ENCODE assay signal across 14 cellular contexts in the genomic region with DNA sequence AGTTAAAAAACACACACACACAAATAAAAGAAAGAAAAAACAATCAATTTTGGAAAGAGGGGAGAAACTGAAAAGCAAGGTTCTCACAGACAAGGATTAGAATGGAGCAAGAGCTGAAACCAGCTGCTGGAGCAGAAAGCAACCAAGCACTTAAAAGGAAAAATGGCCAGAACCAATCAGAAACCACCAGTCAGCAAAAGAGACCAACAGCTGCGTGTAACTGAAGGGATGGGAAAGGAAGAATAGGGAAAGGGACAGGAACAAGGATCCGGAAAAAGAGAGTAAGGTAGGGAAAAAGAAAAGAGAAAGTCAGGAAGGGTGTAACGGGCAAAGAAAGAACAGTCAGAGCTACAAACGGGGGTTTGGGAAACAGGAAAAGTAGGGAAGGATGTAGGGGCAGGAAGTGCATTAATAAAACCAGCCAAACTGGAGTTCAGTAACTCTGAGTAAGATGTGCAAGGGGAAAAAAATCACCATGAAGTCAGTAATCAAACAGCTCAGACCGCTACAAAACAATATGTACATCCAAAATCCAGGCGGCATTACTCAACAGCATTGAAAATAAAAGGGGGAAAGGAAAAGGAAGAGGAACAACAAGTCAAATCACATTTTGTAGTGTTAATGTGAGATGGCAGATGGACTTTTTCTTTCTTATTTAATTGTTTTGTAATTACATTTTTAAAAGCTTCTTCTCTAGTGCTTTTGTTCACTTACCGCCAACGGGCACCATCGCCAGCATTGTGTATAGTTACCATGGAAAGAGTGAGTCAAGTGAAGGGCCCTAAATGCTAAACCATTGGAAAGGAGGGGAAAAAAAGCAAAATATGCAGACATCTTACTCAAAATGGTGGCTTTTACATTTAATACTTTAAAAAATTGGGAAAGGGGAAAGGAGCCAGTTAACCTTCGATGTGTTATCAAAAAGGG. TPM values are rescaled to one million over a fixed set of nuclear protein-coding genes. Genes with fewer than 3 reads are reported as not detected.
A peak's percentile ranks its signal among the peaks of the same experiment; 100 is the strongest.
DNase-seq lines count a peak whose midpoint lies in the region; ATAC-seq and TF ChIP-seq lines count a peak whose summit lies in the region.
"Had no signal": no experiment of that assay in that cellular context is flagged by ENCODE, and none has a peak within 500 bp of the region (broad histone marks: within the 10 kb centered on the region; RNA-seq: fewer than 3 reads in every experiment).

No MANE protein-coding gene starts in this region.

- H3K9me3 ChIP-seq in psoas muscle (no peaks in the 10 kb centered on the region), esophagus squamous epithelium (no peaks in the 10 kb centered on the region), MM.1S (replicated peaks; ENCODE audit: insufficient read depth, low read length) (no peaks in the 10 kb centered on the region)

- in situ Hi-C loops in astrocyte of the spinal cord (cut with HindIII; ENCODE audit: low sequenced_read_pairs): no loop called here
- in situ Hi-C loops in ACHN (cut with HindIII; ENCODE audit: low pct_ligation_motif_present, low pct_unique_long_range_greater_than_20kb, low sequenced_read_pairs): no loop called here

- no peak overlapping the region for H3K9ac ChIP-seq in MM.1S (ENCODE audit: low read length)

- no peaks in the 10 kb centered on the region for H3F3A ChIP-seq in MM.1S (ENCODE audit: insufficient read depth, low read length)

- H3K4me1 ChIP-seq in psoas muscle (peaks cover 25% of the 10 kb centered on the region), esophagus squamous epithelium (peaks cover 0 to 14% (median 0%) of the 10 kb centered on the region in 3 donors), MM.1S (ENCODE audit: low read length) (no peaks in the 10 kb centered on the region)

- H3K27me3 Mint-ChIP-seq in HFFc6 (ENCODE audit: insufficient read depth): no peaks in the 10 kb centered on the region; the same call in 1 of the 2 replicates

- WGBS in psoas muscle, 3 donors: 55 to 64% (median 58%) methylated on average over 10 of the region's 10 CpGs
- 59% methylated on average over 10 of the region's 10 CpGs for WGBS in esophagus squamous epithelium, 2 donors

- no peak for TF ChIP-seq CTCF in HFFc6 (IDR thresholded peaks at IDR 0.05)
- no peak for TF ChIP-seq CTCF in astrocyte of the spinal cord (IDR thresholded peaks at IDR 0.05; ENCODE audit: low read depth, low read length)
- TF ChIP-seq CTCF in psoas muscle (IDR thresholded peaks at IDR 0.05): no peak
- no peak for TF ChIP-seq CTCF in esophagus squamous epithelium (IDR thresholded peaks at IDR 0.05)
- no peak for TF ChIP-seq CTCF in MM.1S (IDR thresholded peaks at IDR 0.05; ENCODE audit: low read length)

- intact Hi-C loops in left cardiac atrium (cut with DNase I): loop anchor here in 1 of 2 donors (5.0 kb wide), 1 partner anchor 70 kb away; no protein-coding TSS in a partner anchor
- intact Hi-C loops in psoas muscle (cut with DNase I): no loop called here
- intact Hi-C loops in esophagus squamous epithelium (cut with DNase I): no loop called here

- DNase-seq in HFFc6 (no peak), astrocyte of the spinal cord (ENCODE audit: low read depth, low spot score) (peak; percentile 61), left cardiac atrium (no peak), psoas muscle (no peak), esophagus squamous epithelium (lab: John Stamatoyannopoulos, UW) (no peak), ACHN (no peak), MM.1S (no peak)
- DNase-seq: activated CD4-positive, alpha-beta T cell treated with anti-CD3 and anti-CD28 coated beads for 4 hours; activated effector memory CD4-positive, alpha-beta T cell treated with anti-CD3 and anti-CD28 coated beads, Interleukin-2, amount 50 U/mL, for 16 hours; NCI-H774; substantia nigra had no signal

- peak overlapping the region; percentile 59 for H3K27ac Mint-ChIP-seq in HFFc6

- ATAC-seq in left cardiac atrium: peak; percentile 58 to 61
- peak in 3 of 4 donors; percentile 44 to 57 (median 53) for ATAC-seq in psoas muscle
- ATAC-seq in GM18909 (IDR thresholded peaks at IDR 0.05; ENCODE audit: poor library complexity, unreplicated experiment): no peak

- H3K27ac ChIP-seq in psoas muscle (peak overlapping the region; percentile 7), esophagus squamous epithelium (peak overlapping the region in 2 of 4 donors; percentile 9 to 48), MM.1S (ENCODE audit: low read length) (no peak overlapping the region)

- H2AFZ ChIP-seq in MM.1S (ENCODE audit: low read length): no peak overlapping the region

- peaks cover 21% of the 10 kb centered on the region for H3K4me1 Mint-ChIP-seq in HFFc6 (ENCODE audit: low read depth)

- no peaks in the 10 kb centered on the region for H4K20me1 ChIP-seq in MM.1S (ENCODE audit: insufficient read depth, low read length)

- H3K36me3 ChIP-seq in psoas muscle (ENCODE audit: insufficient read depth in 1 of 2, low read depth in 1 of 2) (peaks cover 0 to 17% of the 10 kb centered on the region in 2 donors), esophagus squamous epithelium (peaks cover 0 to 18% (median 0%) of the 10 kb centered on the region in 3 donors), MM.1S (replicated peaks; ENCODE audit: insufficient read depth, low read length) (no peaks in the 10 kb centered on the region)

- peaks cover 26% of the 10 kb centered on the region for H3K36me3 Mint-ChIP-seq in HFFc6 (ENCODE audit: low read depth)

- no peaks in the 10 kb centered on the region for H3K79me2 ChIP-seq in MM.1S (ENCODE audit: low read length)

- no peak overlapping the region for H3K4me2 ChIP-seq in MM.1S (ENCODE audit: low read depth, low read length)

- no peaks in the 10 kb centered on the region for H3K9me3 Mint-ChIP-seq in HFFc6

- TF ChIP-seq POLR2A in esophagus squamous epithelium (IDR thresholded peaks at IDR 0.05): no peak

- H3K4me3 Mint-ChIP-seq in HFFc6: peak overlapping the region; percentile 20

- H3K27me3 ChIP-seq in psoas muscle (ENCODE audit: insufficient read depth in 3 of 3, low read length in 2 of 3) (no peaks in the 10 kb centered on the region), esophagus squamous epithelium (no peaks in the 10 kb centered on the region), MM.1S (replicated peaks; ENCODE audit: insufficient read depth, low read length) (no peaks in the 10 kb centered on the region)

- H3K9me2 ChIP-seq in MM.1S (replicated peaks; ENCODE audit: insufficient read depth, low read length): no peaks in the 10 kb centered on the region

- H3K4me3 ChIP-seq in astrocyte of the spinal cord (ENCODE audit: low read depth, low read length) (peak overlapping the region; percentile 1), psoas muscle (no peak overlapping the region), esophagus squamous epithelium (no peak overlapping the region), MM.1S (ENCODE audit: low read length) (no peak overlapping the region)

RNA-seq across cellular contexts. Expression of a gene that starts 49.2 kb away (rescaled TPM):
- total RNA-seq in HFFc6 (2021; fragmentation: NEBNext Ultra II Directional; extraction: Animal tissue kit (Norgen Biotek cat#: 25700)): not detected
- total RNA-seq in left cardiac atrium: not detected
- total RNA-seq in psoas muscle: under 1 TPM in 1 of 4 donors, not detected in 3; 0.45 TPM
- polyA plus RNA-seq in psoas muscle: under 1 TPM; 0.04 to 0.15 (median 0.04) TPM
- total RNA-seq in esophagus squamous epithelium: not detected
- total RNA-seq: M059J, omental fat pad had no signal
